In the genomic region with DNA sequence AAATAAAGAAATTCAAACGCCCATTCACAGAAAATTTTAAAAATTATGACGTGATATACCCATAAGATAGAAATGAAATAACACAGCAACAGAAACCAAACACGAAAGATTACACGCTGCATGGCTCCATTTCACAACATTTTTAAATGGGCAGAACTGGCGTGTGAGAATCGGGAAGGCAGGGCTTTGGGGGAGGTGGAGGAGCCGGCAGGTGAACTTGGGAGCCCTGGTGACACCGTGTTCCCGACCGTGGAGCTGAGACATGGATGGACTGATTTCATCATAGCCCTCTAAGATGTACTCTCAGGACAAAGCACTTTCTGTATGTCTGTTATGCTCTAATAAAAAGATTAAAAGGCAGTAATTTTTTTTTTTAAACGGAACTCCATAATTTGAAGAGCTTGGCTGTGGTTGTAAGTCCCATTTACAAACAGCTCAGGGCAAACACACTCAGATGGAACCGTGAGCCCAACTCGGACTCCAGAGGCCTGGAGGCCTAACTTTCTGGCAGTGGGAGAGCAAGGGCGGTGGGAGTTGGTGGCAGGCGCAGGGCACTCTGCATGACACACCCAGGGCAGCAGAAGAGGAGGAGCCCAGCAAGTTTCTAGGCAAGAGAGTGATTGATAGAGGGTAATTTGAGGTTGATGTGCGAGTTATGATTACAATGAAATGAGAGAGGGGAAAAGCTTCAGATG, we compare ENCODE assay signal across 28 cellular contexts.
DNase-seq lines count a peak whose midpoint lies in the region; ATAC-seq, FAIRE-seq and TF ChIP-seq lines count a peak whose summit lies in the region.
"Had no signal": no experiment of that assay in that cellular context is flagged by ENCODE, and none has a peak within 500 bp of the region (broad histone marks: within the 10 kb centered on the region; RNA-seq: fewer than 3 reads in every experiment).

No MANE protein-coding gene starts in this region.

- no peaks in the 10 kb centered on the region for H3K9me2 ChIP-seq in GM23338 (ENCODE audit: insufficient read depth)

- intact Hi-C loops in kidney (cut with DNase I): no loop called here

- no peaks in the 10 kb centered on the region for H4K20me1 ChIP-seq in GM23338 (replicated peaks; ENCODE audit: insufficient read depth)

- FAIRE-seq in kidney (lab: Jason Lieb, UNC): no peak
- FAIRE-seq: endometrium, frontal cortex, GM12892, HepG2, RCC 7860 had no signal

- TF ChIP-seq CTCF in RWPE2 (IDR thresholded peaks at IDR 0.05; ENCODE audit: poor library complexity, severe bottlenecking): no peak
- TF ChIP-seq CTCF in kidney (IDR thresholded peaks at IDR 0.05; ENCODE audit: borderline replicate concordance, extremely low read depth, insufficient read depth): no peak
- TF ChIP-seq CTCF in suprapubic skin (IDR thresholded peaks at IDR 0.05): no peak
- TF ChIP-seq CTCF in GM23338 (conservative IDR thresholded peaks at IDR 0.05; ENCODE audit: low read depth in 2 of 2): no peak

- H3K9me3 Mint-ChIP-seq in GM23338: peaks cover 10% of the 10 kb centered on the region

- H3K27me3 ChIP-seq in RWPE2 (ENCODE audit: insufficient read depth, poor library complexity, severe bottlenecking) (no peaks in the 10 kb centered on the region), suprapubic skin (no peaks in the 10 kb centered on the region), GM23338 (ENCODE audit: insufficient read depth) (no peaks in the 10 kb centered on the region)
- H3K27me3 ChIP-seq: hepatocyte, right lobe of liver had no signal

- H3K27me3 Mint-ChIP-seq in GM23338 (ENCODE audit: insufficient read depth, low read depth, poor library complexity): peaks cover 11% of the 10 kb centered on the region
- H3K27me3 Mint-ChIP-seq: activated CD4-positive, alpha-beta memory T cell treated with anti-CD3 and anti-CD28 coated beads for 36 hours; activated naive CD8-positive, alpha-beta T cell treated with anti-CD3 and anti-CD28 coated beads for 36 hours; activated T-helper 17 cell treated with anti-CD3 and anti-CD28 coated beads, Interleukin-2, amount 50 U/mL, for 72 hours; CD4-positive, alpha-beta memory T cell; stimulated activated naive B cell treated with anti-CD40 and anti-IgM and Interleukin-4, amounts not matched to agents 10 μg/mL and 1 μg/mL and 100 μg/mL, for 72 hours had no signal

- H3K4me1 ChIP-seq in RWPE2 (ENCODE audit: insufficient read depth, poor library complexity, severe bottlenecking) (no peaks in the 10 kb centered on the region), kidney (ENCODE audit: control insufficient read depth in 1 of 2, insufficient read depth in 1 of 2, low read depth in 1 of 2, low read length in 2 of 2) (peaks cover 0 to 14% of the 10 kb centered on the region in 2 donors), suprapubic skin (peaks cover 2% of the 10 kb centered on the region), GM23338 (ENCODE audit: insufficient read depth) (no peaks in the 10 kb centered on the region)
- H3K4me1 ChIP-seq: parathyroid adenoma, right lobe of liver had no signal

- H3K36me3 Mint-ChIP-seq in GM23338 (ENCODE audit: low read depth): peaks cover 14% of the 10 kb centered on the region; the same call in 2 of the 3 replicates

- peaks cover 10% of the 10 kb centered on the region for H3K79me2 ChIP-seq in GM23338 (replicated peaks; ENCODE audit: insufficient read depth)
- H3K79me2 ChIP-seq: hepatocyte, parathyroid adenoma had no signal

- 0 out of 2 replicates have a peak, but pooled peaks cover 3% of the 10 kb centered on the region for H3K36me3 ChIP-seq in RWPE2 (ENCODE audit: low read depth)
- no peaks in the 10 kb centered on the region for H3K36me3 ChIP-seq in kidney (ENCODE audit: control insufficient read depth in 1 of 2, insufficient read depth in 2 of 2, low read length in 2 of 2)
- no peaks in the 10 kb centered on the region for H3K36me3 ChIP-seq in suprapubic skin
- peaks cover 5% of the 10 kb centered on the region for H3K36me3 ChIP-seq in GM23338 (ENCODE audit: insufficient read depth)
- H3K36me3 ChIP-seq: right lobe of liver had no signal

- no peak overlapping the region for H2AFZ ChIP-seq in GM23338
- H2AFZ ChIP-seq: hepatocyte, parathyroid adenoma had no signal

- H3K4me3 Mint-ChIP-seq in GM23338: no peak overlapping the region
- H3K4me3 Mint-ChIP-seq: activated CD4-positive, alpha-beta memory T cell treated with anti-CD3 and anti-CD28 coated beads for 36 hours; activated naive CD8-positive, alpha-beta T cell treated with anti-CD3 and anti-CD28 coated beads for 36 hours; activated T-helper 17 cell treated with anti-CD3 and anti-CD28 coated beads, Interleukin-2, amount 50 U/mL, for 72 hours; nephron; stimulated activated naive B cell treated with anti-CD40 and anti-IgM and Interleukin-4, amounts not matched to agents 10 μg/mL and 1 μg/mL and 100 μg/mL, for 72 hours had no signal

- 78% methylated on average over 16 of the region's 16 CpGs for WGBS in suprapubic skin

- TF ChIP-seq EP300 in suprapubic skin (IDR thresholded peaks at IDR 0.05): no peak

- no peaks in the 10 kb centered on the region for H3F3A ChIP-seq in GM23338 (replicated peaks; ENCODE audit: low read depth)

- H3K4me3 ChIP-seq in RWPE2 (ENCODE audit: severe bottlenecking) (no peak overlapping the region), kidney (ENCODE audit: low read length in 2 of 2) (no peak overlapping the region), suprapubic skin (no peak overlapping the region), GM23338 (no peak overlapping the region)
- H3K4me3 ChIP-seq: hepatocyte, right lobe of liver had no signal

- no peak for TF ChIP-seq POLR2A in suprapubic skin (IDR thresholded peaks at IDR 0.05)

- DNase-seq in activated effector memory CD4-positive, alpha-beta T cell treated with anti-CD3 and anti-CD28 coated beads, Interleukin-2, amount 50 U/mL, for 16 hours: peak; percentile 52
- DNase-seq in activated effector memory CD4-positive, alpha-beta T cell treated with Interleukin-2 at 50 U/mL for 16 hours: no peak
- DNase-seq in RWPE2 (ENCODE audit: low spot score) (peak; percentile 25), kidney (peak; percentile 40), suprapubic skin (ENCODE audit: low spot score in 2 of 2) (peak; percentile 40 to 65), MV-4-11 (lab: John Stamatoyannopoulos, UW) (no peak), GM23338 (ENCODE audit: low spot score) (no peak), activated T-cell treated with anti-CD3 and anti-CD28 coated beads for 4 hours (no peak)
- DNase-seq: activated CD4-positive, alpha-beta memory T cell treated with anti-CD3 and anti-CD28 coated beads for 36 hours; activated CD8-positive, alpha-beta memory T cell treated with anti-CD3 and anti-CD28 coated beads, Interleukin-2, amount 50 U/mL, for 48 hours; activated naive CD8-positive, alpha-beta T cell treated with anti-CD3 and anti-CD28 coated beads for 36 hours; CD4-positive, alpha-beta memory T cell; central memory CD4-positive, alpha-beta T cell; NCI-H1092; NCI-H2029; NCI-H226; NCI-H774; stimulated activated naive B cell treated with anti-CD40 and anti-IgM and Interleukin-4, amounts not matched to agents 10 μg/mL and 1 μg/mL and 100 μg/mL, for 72 hours had no signal

- no peak overlapping the region for H3K27ac ChIP-seq in RWPE2 (ENCODE audit: poor library complexity, severe bottlenecking)
- no peak overlapping the region for H3K27ac ChIP-seq in kidney (ENCODE audit: low read depth in 2 of 2, low read length in 2 of 2)
- no peak overlapping the region for H3K27ac ChIP-seq in suprapubic skin
- no peak overlapping the region for H3K27ac ChIP-seq in GM23338 (ENCODE audit: low read depth)
- H3K27ac ChIP-seq: hepatocyte, parathyroid adenoma, right lobe of liver had no signal

- H3K4me2 ChIP-seq in GM23338: no peak overlapping the region
- H3K4me2 ChIP-seq: hepatocyte had no signal

- peaks cover 21% of the 10 kb centered on the region for H3K4me1 Mint-ChIP-seq in GM23338

- H3K9ac ChIP-seq in kidney (ENCODE audit: low read length in 2 of 2): no peak overlapping the region
- H3K9ac ChIP-seq: parathyroid adenoma had no signal

- no peak overlapping the region for H3K27ac Mint-ChIP-seq in GM23338
- H3K27ac Mint-ChIP-seq: activated CD4-positive, alpha-beta memory T cell treated with anti-CD3 and anti-CD28 coated beads for 36 hours; activated naive CD8-positive, alpha-beta T cell treated with anti-CD3 and anti-CD28 coated beads for 36 hours; activated T-helper 17 cell treated with anti-CD3 and anti-CD28 coated beads, Interleukin-2, amount 50 U/mL, for 72 hours; stimulated activated naive B cell treated with anti-CD40 and anti-IgM and Interleukin-4, amounts not matched to agents 10 μg/mL and 1 μg/mL and 100 μg/mL, for 72 hours had no signal

- ATAC-seq in RWPE2 (ENCODE audit: low read depth): no peak
- no peak for ATAC-seq in GM23338
- ATAC-seq: activated T-helper 17 cell treated with anti-CD3 and anti-CD28 coated beads, Interleukin-2, amount 50 U/mL, for 72 hours; HepG2; right lobe of liver; stimulated activated naive B cell treated with anti-CD40 and anti-IgM and Interleukin-4, amounts not matched to agents 10 μg/mL and 1 μg/mL and 100 μg/mL, for 72 hours had no signal

- H3K9me3 ChIP-seq in RWPE2 (ENCODE audit: severe bottlenecking): peaks cover 15% of the 10 kb centered on the region
- peaks cover 0 to 6% of the 10 kb centered on the region in 2 donors for H3K9me3 ChIP-seq in kidney (ENCODE audit: control insufficient read depth in 1 of 2, low read length in 2 of 2)
- H3K9me3 ChIP-seq in suprapubic skin: peaks cover 19% of the 10 kb centered on the region

TF ChIP-seq in GM23338, 12 proteins besides CTCF, POLR2A, EP300 and RAD21:
- no peak for TF ChIP-seq ZNF331 (CRISPR knock-in tag; IDR thresholded peaks at IDR 0.05; ENCODE audit: low read depth)
- no peak for TF ChIP-seq POLR2AphosphoS5 (IDR thresholded peaks at IDR 0.05; ENCODE audit: low read depth)
- no peak for TF ChIP-seq ZNF114 (CRISPR knock-in tag; IDR thresholded peaks at IDR 0.05)
- no peak for TF ChIP-seq JUNB (IDR thresholded peaks at IDR 0.05; ENCODE audit: unreplicated experiment)
- TF ChIP-seq CREB1 (CRISPR knock-in tag; IDR thresholded peaks at IDR 0.05; ENCODE audit: low read depth): no peak

Comparison
In these comparisons a context has a peak if more than half of its experiments do, and no peak if none do; other contexts are left out.
1. DNase-seq: peak in activated effector memory CD4-positive, alpha-beta T cell treated with anti-CD3 and anti-CD28 coated beads, Interleukin-2, amount 50 U/mL, for 16 hours (single experiment), RWPE2 (single experiment), kidney (single experiment) and suprapubic skin (2 of 2); none in activated effector memory CD4-positive, alpha-beta T cell treated with Interleukin-2 at 50 U/mL for 16 hours (single experiment), MV-4-11 (single experiment), GM23338 (single experiment) and activated T-cell treated with anti-CD3 and anti-CD28 coated beads for 4 hours (single experiment).